Comparison of ENCODE assay signal across 21 cellular contexts in genomic region chrX:45788315-45788714, GRCh38.
DNase-seq lines count a peak whose midpoint lies in the region; ATAC-seq and TF ChIP-seq lines count a peak whose summit lies in the region.
"Had no signal": no experiment of that assay in that cellular context is flagged by ENCODE, and none has a peak within 500 bp of the region (broad histone marks: within the 10 kb centered on the region; RNA-seq: fewer than 3 reads in every experiment).

No MANE protein-coding gene starts in this region.

- H3K4me3 ChIP-seq in heart right ventricle (no peak overlapping the region), right atrium auricular region (no peak overlapping the region), brain microvascular endothelial cell (ENCODE audit: low read depth, low read length) (no peak overlapping the region), hepatocyte (no peak overlapping the region)
- H3K4me3 ChIP-seq: adrenal gland, mucosa of descending colon, transverse colon had no signal

- H3K4me2 ChIP-seq in hepatocyte: no peak overlapping the region

- H2AFZ ChIP-seq in hepatocyte: no peak overlapping the region

- H3K27me3 ChIP-seq in heart right ventricle (peaks cover 0 to 80% (median 0%) of the 10 kb centered on the region in 7 donors), right atrium auricular region (no peaks in the 10 kb centered on the region), brain microvascular endothelial cell (replicated peaks) (no peaks in the 10 kb centered on the region), hepatocyte (no peaks in the 10 kb centered on the region)
- H3K27me3 ChIP-seq: transverse colon had no signal

- H3K4me1 ChIP-seq in heart right ventricle (peaks cover 0 to 18% (median 0%) of the 10 kb centered on the region in 9 donors), right atrium auricular region (no peaks in the 10 kb centered on the region), hepatocyte (ENCODE audit: insufficient read depth) (no peaks in the 10 kb centered on the region)
- H3K4me1 ChIP-seq: adrenal gland, transverse colon had no signal

- intact Hi-C loops in heart right ventricle (cut with DNase I): loop anchor here in 1 of 10 donors (10.0 kb wide), 1 partner anchor 274 kb away; no protein-coding TSS in a partner anchor

- WGBS in heart right ventricle, 2 donors: 39 to 49% methylated on average over 5 of the region's 5 CpGs
- 69% methylated on average over 5 of the region's 5 CpGs for WGBS in hepatocyte (ENCODE audit: low lambda C conversion rate, missing lambda C conversion rate)

- no peaks in the 10 kb centered on the region for H3K9me2 ChIP-seq in hepatocyte (replicated peaks; ENCODE audit: insufficient read depth)

- peak in 3 of 8 donors; percentile 36 to 48 (median 44) for ATAC-seq in heart right ventricle
- ATAC-seq: CD8-positive, alpha-beta T cell; effector memory CD8-positive, alpha-beta T cell; mucosa of descending colon; stimulated activated naive B cell treated with anti-CD40 and anti-IgM and Interleukin-4, amounts not matched to agents 10 μg/mL and 1 μg/mL and 100 μg/mL, for 72 hours had no signal

- H3K79me2 ChIP-seq in hepatocyte: peaks cover 40% of the 10 kb centered on the region

- in situ Hi-C loops in brain microvascular endothelial cell (cut with HindIII; ENCODE audit: low pct_ligation_motif_present, low sequenced_read_pairs): no loop called here

- H4K20me1 ChIP-seq in hepatocyte (ENCODE audit: insufficient read depth, poor library complexity, severe bottlenecking): no peaks in the 10 kb centered on the region

- H3K27ac ChIP-seq in heart right ventricle (peak overlapping the region in 9 of 10 donors; percentile 18 to 73 (median 52)), right atrium auricular region (peak overlapping the region in 1 of 2 donors; percentile 29), brain microvascular endothelial cell (peak overlapping the region; percentile 5), hepatocyte (peak overlapping the region; percentile 6)
- H3K27ac ChIP-seq: adrenal gland, HL-60, transverse colon, VCaP had no signal

- TF ChIP-seq CTCF in heart right ventricle (IDR thresholded peaks at IDR 0.05) (no peak), right atrium auricular region (IDR thresholded peaks at IDR 0.05) (no peak), brain microvascular endothelial cell (IDR thresholded peaks at IDR 0.05; ENCODE audit: low read depth, low read length, missing control alignments) (no peak), hepatocyte (IDR thresholded peaks at IDR 0.05; ENCODE audit: poor library complexity) (no peak)

- H3K36me3 ChIP-seq in heart right ventricle (no peaks in the 10 kb centered on the region), right atrium auricular region (no peaks in the 10 kb centered on the region), brain microvascular endothelial cell (replicated peaks) (no peaks in the 10 kb centered on the region), hepatocyte (replicated peaks; ENCODE audit: insufficient read depth, low read depth) (no peaks in the 10 kb centered on the region)
- H3K36me3 ChIP-seq: adrenal gland, transverse colon had no signal

- DNase-seq in heart right ventricle: no peak
- no peak for DNase-seq in right atrium auricular region (ENCODE audit: low spot score)
- no peak for DNase-seq in brain microvascular endothelial cell
- DNase-seq in hepatocyte (ENCODE audit: low spot score): no peak
- DNase-seq in NAMALWA (ENCODE audit: low spot score): no peak
- no peak for DNase-seq in NOMO-1 treated with dmso at 0.1 percent for 144 hours (lab: John Stamatoyannopoulos, UW; ENCODE audit: unreplicated experiment)
- DNase-seq in SW 1271 (lab: John Stamatoyannopoulos, UW): no peak
- DNase-seq in germinal center (ENCODE audit: low spot score): no peak
- DNase-seq: activated CD8-positive, alpha-beta memory T cell treated with anti-CD3 and anti-CD28 coated beads for 24 hours; CD8-positive, alpha-beta T cell; DND-41; effector memory CD8-positive, alpha-beta T cell; mucosa of descending colon; NCI-H187; NCI-H446; stimulated activated naive B cell treated with anti-CD40 and anti-IgM and Interleukin-4, amounts not matched to agents 10 μg/mL and 1 μg/mL and 100 μg/mL, for 72 hours; T-helper 1 cell; transverse colon had no signal

- H3K9me3 ChIP-seq in heart right ventricle (peaks cover 0 to 6% (median 0%) of the 10 kb centered on the region in 11 donors), right atrium auricular region (peaks cover 0 to 7% of the 10 kb centered on the region in 2 donors), hepatocyte (ENCODE audit: low read depth) (no peaks in the 10 kb centered on the region)
- H3K9me3 ChIP-seq: mucosa of descending colon, transverse colon had no signal
